ENCODE assay signal across 22 cellular contexts in the genomic region with DNA sequence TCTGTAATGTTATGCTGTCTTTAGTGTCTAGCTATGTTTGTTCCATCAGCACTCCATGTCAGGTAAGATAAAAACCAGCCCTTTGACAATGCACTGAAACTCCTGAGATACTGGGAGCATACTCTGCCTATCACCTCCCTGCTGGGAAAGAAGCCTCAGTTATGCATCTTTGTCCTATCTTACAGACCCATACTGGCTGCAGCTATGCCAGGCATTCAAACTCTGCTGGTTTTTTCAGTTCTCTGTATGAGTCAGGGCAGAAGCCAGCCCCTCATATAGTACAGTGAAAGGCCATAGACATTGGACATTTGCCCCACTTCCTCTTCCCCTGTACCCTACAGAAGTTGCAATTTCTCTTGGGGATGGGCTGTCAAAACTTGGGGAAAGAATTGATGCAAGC.
"Had no signal": no experiment of that assay in that cellular context is flagged by ENCODE, and none has a peak within 500 bp of the region (broad histone marks: within the 10 kb centered on the region; RNA-seq: fewer than 3 reads in every experiment).

No MANE protein-coding gene starts in this region.

- H3K9me3 ChIP-seq: MG63 had no signal

- H3K27ac ChIP-seq: SJSA1, SK-N-MC had no signal

- H3K27me3 ChIP-seq: MG63, SJSA1 had no signal

- H3K4me1 ChIP-seq: SJSA1 had no signal

- H3K36me3 ChIP-seq: MG63, SJSA1 had no signal

- DNase-seq: IMR-90, Karpas-422, KG1, MG63, NCI-H1092, NCI-H1105 treated with DMSO at 0.1 percent for 48 hours, NCI-H1417 treated with DMSO at 0.1 percent for 48 hours, NCI-H146, NCI-H1694 treated with DMSO at 0.1 percent for 48 hours, NCI-H1930, NCI-H2081, NCI-H2107, NCI-H2227 treated with DMSO at 0.1 percent for 48 hours, NCI-H524 treated with DMSO at 0.1 percent for 48 hours, NCI-H69, NCI-H774, Right ventricle myocardium superior, RPMI8226, SIG-M5 had no signal

- H3K4me3 ChIP-seq: MG63, SJSA1, SK-N-MC had no signal

- ATAC-seq: HepG2 had no signal
